In genomic region chr17:17179371-17179827, GRCh38 we compare ENCODE assay signal across 11 cellular contexts. TPM values are rescaled to one million over a fixed set of nuclear protein-coding genes. Genes with fewer than 3 reads are reported as not detected.
A peak's percentile ranks its signal among the peaks of the same experiment; 100 is the strongest.
DNase-seq lines count a peak whose midpoint lies in the region; ATAC-seq and TF ChIP-seq lines count a peak whose summit lies in the region.
"Had no signal": no experiment of that assay in that cellular context is flagged by ENCODE, and none has a peak within 500 bp of the region (broad histone marks: within the 10 kb centered on the region; RNA-seq: fewer than 3 reads in every experiment).

No MANE protein-coding gene starts in this region.

- no peak overlapping the region for H3K56ac ChIP-seq in mesendoderm (ENCODE audit: low read length)

- H2BK15ac ChIP-seq in mesendoderm (replicated peaks; ENCODE audit: low read depth), result no peak overlapping the region

- H3K9ac ChIP-seq in mesendoderm (ENCODE audit: low read length), result no peak overlapping the region
- no peak overlapping the region for H3K9ac ChIP-seq in GM23248

- H3K9me2 ChIP-seq in GM23248 (ENCODE audit: insufficient read depth), result no peaks in the 10 kb centered on the region

- H3K36me3 ChIP-seq in CD4-positive, alpha-beta memory T cell (ENCODE audit: insufficient read depth, low read length), result peaks cover 13% of the 10 kb centered on the region
- H3K36me3 ChIP-seq in esophagus squamous epithelium (peaks cover 22 to 100% (median 57%) of the 10 kb centered on the region in 3 donors), mesendoderm (ENCODE audit: control insufficient read depth, insufficient read depth, low read length) (peaks cover 22% of the 10 kb centered on the region), GM23248 (ENCODE audit: low read depth) (peaks cover 68% of the 10 kb centered on the region)

- H2BK5ac ChIP-seq in mesendoderm (ENCODE audit: low read length), result no peak overlapping the region

- no peak overlapping the region for H2BK120ac ChIP-seq in mesendoderm (ENCODE audit: low read depth, low read length)

- no peak overlapping the region for H3K4ac ChIP-seq in mesendoderm (ENCODE audit: low read depth, low read length)

- DNase-seq in CD4-positive, alpha-beta memory T cell, result peak in 4 of 5 donors; percentile 51 to 62 (median 54)
- peak; percentile 20 for DNase-seq in M059J (ENCODE audit: low read depth)
- no peak for DNase-seq in esophagus squamous epithelium (lab: John Stamatoyannopoulos, UW)
- no peak for DNase-seq in RWPE1 (ENCODE audit: low spot score)
- no peak for DNase-seq in mesendoderm
- no peak for DNase-seq in NCI-H1048 (lab: John Stamatoyannopoulos, UW)
- no peak for DNase-seq in GM23248
- DNase-seq: DMS79 treated with DMSO at 0.1 percent for 48 hours, NCI-H345 had no signal

- H3K27ac Mint-ChIP-seq in CD4-positive, alpha-beta memory T cell, result peak overlapping the region; percentile 96 to 98 (median 97)

- H3K36me3 Mint-ChIP-seq in CD4-positive, alpha-beta memory T cell, result peaks cover 38 to 61% of the 10 kb centered on the region in 2 donors

- intact Hi-C loops in CD4-positive, alpha-beta memory T cell (cut with micrococcal nuclease), result no loop called here
- intact Hi-C loops in esophagus squamous epithelium (cut with DNase I), result no loop called here

- peak overlapping the region; percentile 71 for H3K27ac ChIP-seq in CD4-positive, alpha-beta memory T cell (ENCODE audit: low read depth, low read length)
- H3K27ac ChIP-seq in esophagus squamous epithelium (peak overlapping the region; percentile 1 to 54 (median 27)), RWPE1 (no peak overlapping the region), mesendoderm (ENCODE audit: low read depth, low read length) (no peak overlapping the region), GM23248 (no peak overlapping the region)
- H3K27ac ChIP-seq: foreskin keratinocyte had no signal

- 76 to 89% methylated on average over 2 of the region's 2 CpGs for WGBS in esophagus squamous epithelium, 2 donors
- no CpG with 5 or more reads among the region's 2 CpGs for WGBS in mesendoderm (ENCODE audit: extremely low coverage, insufficient coverage, low lambda C conversion rate)
- WGBS in GM23248 (ENCODE audit: low coverage in 1 of 2, low lambda C conversion rate in 2 of 2, missing lambda C conversion rate in 2 of 2), 2 experiments, result 95 to 100% methylated on average over 2 of the region's 2 CpGs

- no peak overlapping the region for H4K5ac ChIP-seq in mesendoderm (ENCODE audit: low read length)

- H2AK5ac ChIP-seq in mesendoderm (ENCODE audit: low read length), result no peak overlapping the region

- H3K18ac ChIP-seq in mesendoderm (ENCODE audit: low read length), result no peak overlapping the region

- H3K9me3 ChIP-seq in CD4-positive, alpha-beta memory T cell (ENCODE audit: control insufficient read depth in 1 of 2, low read length in 2 of 2), result no peaks in the 10 kb centered on the region
- H3K9me3 ChIP-seq in esophagus squamous epithelium (no peaks in the 10 kb centered on the region), GM23248 (ENCODE audit: low read depth) (no peaks in the 10 kb centered on the region)

- H3K27me3 Mint-ChIP-seq in CD4-positive, alpha-beta memory T cell, result no peaks in the 10 kb centered on the region

- peaks cover 8% of the 10 kb centered on the region; the same call in 1 of the 2 replicates for H3F3A ChIP-seq in GM23248 (ENCODE audit: insufficient read depth)

- peaks cover 99% of the 10 kb centered on the region for H3K4me1 ChIP-seq in CD4-positive, alpha-beta memory T cell (ENCODE audit: insufficient read depth, low read length)
- peaks cover 0 to 45% (median 2%) of the 10 kb centered on the region in 3 donors for H3K4me1 ChIP-seq in esophagus squamous epithelium
- H3K4me1 ChIP-seq in mesendoderm (ENCODE audit: control insufficient read depth, low read depth, low read length), result no peaks in the 10 kb centered on the region
- H3K4me1 ChIP-seq in GM23248 (ENCODE audit: insufficient read depth), result no peaks in the 10 kb centered on the region
- H3K4me1 ChIP-seq: foreskin keratinocyte had no signal

- TF ChIP-seq CTCF in esophagus squamous epithelium (IDR thresholded peaks at IDR 0.05) (no peak), RWPE1 (conservative IDR thresholded peaks at IDR 0.05; ENCODE audit: low read depth) (no peak)

- H3K23ac ChIP-seq in mesendoderm (ENCODE audit: low read length), result no peak overlapping the region

- peak overlapping the region; percentile 84 to 95 (median 86) for H3K4me3 Mint-ChIP-seq in CD4-positive, alpha-beta memory T cell

- no peak for TF ChIP-seq POLR2A in esophagus squamous epithelium (IDR thresholded peaks at IDR 0.05)

- no peaks in the 10 kb centered on the region for H3K27me3 ChIP-seq in CD4-positive, alpha-beta memory T cell (ENCODE audit: insufficient read depth, low read length)
- H3K27me3 ChIP-seq in esophagus squamous epithelium (no peaks in the 10 kb centered on the region), mesendoderm (ENCODE audit: insufficient read depth, low read length, poor library complexity) (no peaks in the 10 kb centered on the region), GM23248 (replicated peaks; ENCODE audit: insufficient read depth) (no peaks in the 10 kb centered on the region)
- H3K27me3 ChIP-seq: foreskin keratinocyte had no signal

- H3K9me3 Mint-ChIP-seq in CD4-positive, alpha-beta memory T cell, result peaks cover 0 to 4% (median 0%) of the 10 kb centered on the region in 8 donors

- peaks cover 57 to 96% (median 81%) of the 10 kb centered on the region in 4 donors for H3K4me1 Mint-ChIP-seq in CD4-positive, alpha-beta memory T cell

- H3K79me2 ChIP-seq in mesendoderm (ENCODE audit: control insufficient read depth, insufficient read depth, low read length) (no peaks in the 10 kb centered on the region), GM23248 (ENCODE audit: insufficient read depth) (no peaks in the 10 kb centered on the region)

- H3K79me1 ChIP-seq in mesendoderm (ENCODE audit: low read length), result no peaks in the 10 kb centered on the region

- no peaks in the 10 kb centered on the region for H4K20me1 ChIP-seq in GM23248 (ENCODE audit: insufficient read depth)

- H4K8ac ChIP-seq in mesendoderm (ENCODE audit: low read depth, low read length), result no peak overlapping the region

- POLR2A ChIA-PET in CD4-positive, alpha-beta memory T cell (lab: Charles Lee; ENCODE audit: partially characterized antibody), result interaction anchor here (0.7 to 11.4 kb wide), 16 partner anchors 9 to 101 kb away, joined by 3 to 131 read pairs (median 5); partner anchors contain the start of genes FLCN and PLD6
- POLR2A ChIA-PET in RWPE1 (lab: Yijun Ruan, JAX; ENCODE audit: low non-redundant PET), result no interaction called here

- no peak overlapping the region for H2AFZ ChIP-seq in GM23248

- H3K4me3 ChIP-seq in CD4-positive, alpha-beta memory T cell (ENCODE audit: low read length in 2 of 2), result peak overlapping the region; percentile 4 to 42
- H3K4me3 ChIP-seq in esophagus squamous epithelium, result no peak overlapping the region
- no peak overlapping the region for H3K4me3 ChIP-seq in mesendoderm (ENCODE audit: low read length)
- H3K4me3 ChIP-seq in GM23248, result no peak overlapping the region

- peak; percentile 50 for ATAC-seq in GM19025 (IDR thresholded peaks at IDR 0.05; ENCODE audit: low read depth, unreplicated experiment)
- ATAC-seq: foreskin keratinocyte had no signal

- in situ Hi-C loops in GM23248 (cut with MboI), result no loop called here

- CTCF ChIA-PET in CD4-positive, alpha-beta memory T cell (lab: Charles Lee; ENCODE audit: partially characterized antibody), result interaction anchor here (1.5 to 2.7 kb wide), 2 partner anchors 22 to 38 kb away, joined by 3 to 9 read pairs; no protein-coding TSS in a partner anchor
- CTCF ChIA-PET in RWPE1 (lab: Yijun Ruan, JAX), result no interaction called here

- H3K4me2 ChIP-seq in mesendoderm (ENCODE audit: low read length) (no peak overlapping the region), GM23248 (ENCODE audit: unreplicated experiment) (no peak overlapping the region)

RNA-seq across cellular contexts. Expression of gene PLD6, which starts 26.7 kb away (rescaled TPM):
- 10 to 100 TPM; 12.8 to 13.9 TPM for total RNA-seq in CD4-positive, alpha-beta memory T cell
- polyA plus RNA-seq in CD4-positive, alpha-beta memory T cell, result 10 to 100 TPM; 18.4 to 26.6 TPM
- total RNA-seq in M059J (2014; rRNA removed; shearing (Covaris generic)), result not detected in 2 replicates
- total RNA-seq in esophagus squamous epithelium, result 1 to 10 TPM in 2 of 4 donors, under 1 TPM in 2; 0.45 to 1.9 (median 0.95) TPM
- 0.01 TPM for polyA plus RNA-seq in mesendoderm (2013, experiment 1 of 2)
- polyA plus RNA-seq in mesendoderm (2013, experiment 2 of 2), result 0.01 TPM
- total RNA-seq in GM23248 (2014; rRNA removed; shearing (Covaris generic)), result 0.65 and 2.0 TPM in 2 replicates
- 0.85 and 1.0 TPM in 2 replicates for polyA plus RNA-seq in GM23248 (2016; fragmentation: Nextera tagmentation; extraction: Ambion mirVana)

RNA-seq across cellular contexts. Expression of gene FLCN, which starts 57.6 kb away (rescaled TPM):
- total RNA-seq in CD4-positive, alpha-beta memory T cell, result 10 to 100 TPM; 94.4 to 95.0 TPM
- polyA plus RNA-seq in CD4-positive, alpha-beta memory T cell, result 1 to 10 TPM; 2.4 to 5.2 TPM
- total RNA-seq in M059J (2014; rRNA removed; shearing (Covaris generic)), result 8.7 and 19.3 TPM in 2 replicates
- total RNA-seq in esophagus squamous epithelium, result 10 to 100 TPM; 11.6 to 27.5 (median 12.4) TPM
- polyA plus RNA-seq in mesendoderm (2013, experiment 1 of 2), result 7.8 TPM
- 7.5 TPM for polyA plus RNA-seq in mesendoderm (2013, experiment 2 of 2)
- 12.0 and 21.5 TPM in 2 replicates for total RNA-seq in GM23248 (2014; rRNA removed; shearing (Covaris generic))
- 7.3 and 10.0 TPM in 2 replicates for polyA plus RNA-seq in GM23248 (2016; fragmentation: Nextera tagmentation; extraction: Ambion mirVana)

Comparison
In these comparisons a context has a peak if more than half of its experiments do, and no peak if none do; other contexts are left out.
1. DNase-seq: peak in CD4-positive, alpha-beta memory T cell (4 of 5) and M059J (single experiment); none in esophagus squamous epithelium (single experiment), RWPE1 (single experiment), mesendoderm (single experiment), NCI-H1048 (single experiment) and GM23248 (single experiment).
2. H3K27ac ChIP-seq: peak in CD4-positive, alpha-beta memory T cell (single experiment) and esophagus squamous epithelium (4 of 4); none in RWPE1 (single experiment), mesendoderm (single experiment) and GM23248 (single experiment).
3. H3K4me3 ChIP-seq: peak in CD4-positive, alpha-beta memory T cell (2 of 2); none in esophagus squamous epithelium (0 of 4), mesendoderm (single experiment) and GM23248 (single experiment).